ENCODE assay signal across 8 cellular contexts in the genomic region with DNA sequence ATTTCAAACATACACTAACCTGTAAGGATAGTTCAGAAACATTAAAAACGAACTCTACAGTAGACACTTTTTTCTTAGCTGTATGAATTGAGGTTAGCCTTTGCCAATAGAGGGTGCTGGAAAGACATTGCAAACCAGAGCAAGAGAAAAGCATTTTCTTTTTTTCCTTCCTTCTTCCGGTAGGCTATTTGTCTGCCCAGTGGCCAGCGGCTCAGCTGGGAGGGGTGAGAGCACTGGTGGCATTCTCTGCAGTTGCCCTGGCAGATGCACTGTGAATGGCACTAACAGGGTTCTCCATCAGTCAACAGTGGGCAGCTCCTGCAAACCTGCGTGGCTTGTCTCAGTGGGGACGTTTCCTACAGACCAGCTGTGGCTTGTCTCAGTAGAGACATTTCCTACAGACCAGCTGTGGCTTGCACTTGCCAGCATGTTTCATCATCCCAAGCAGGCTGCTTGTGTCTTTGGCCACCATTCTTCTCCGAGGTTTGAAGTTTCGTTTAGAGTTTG.
DNase-seq lines count a peak whose midpoint lies in the region; ATAC-seq and TF ChIP-seq lines count a peak whose summit lies in the region.

No MANE protein-coding gene starts in this region.

- no TSS peak for BruUV-seq in Panc1 (replicated peaks; lab: Mats Ljungman, UMichigan)

- no peak overlapping the region for H3K4ac ChIP-seq in neuronal stem cell (ENCODE audit: low read length)

- no peak overlapping the region for H3K4me2 ChIP-seq in neuronal stem cell (ENCODE audit: insufficient read depth, low read length, poor library complexity, severe bottlenecking)

- H3K27ac ChIP-seq in Panc1 (ENCODE audit: low read length) (peak overlapping the region; percentile 97), esophagus muscularis mucosa (replicated peaks in 1 of 4) (peak overlapping the region in 1 of 4 donors; percentile 24), neuronal stem cell (replicated peaks; ENCODE audit: low read length) (no peak overlapping the region)
- no peak overlapping the region for H3K27ac ChIP-seq in effector memory CD4-positive, alpha-beta T cell (ENCODE audit: insufficient read depth, low read length, poor library complexity, severe bottlenecking)

- H3K79me1 ChIP-seq in neuronal stem cell (ENCODE audit: low read depth, low read length), result no peaks in the 10 kb centered on the region

- H4K8ac ChIP-seq in neuronal stem cell (ENCODE audit: low read depth, low read length), result no peak overlapping the region

- CTCF ChIA-PET in Panc1 (lab: Charles Lee), result interaction anchor here (0.6 kb wide), 2 partner anchors 398 to 830 kb away, joined by 7 to 8 read pairs; no protein-coding TSS in a partner anchor

- no peak overlapping the region for H2AK5ac ChIP-seq in neuronal stem cell (ENCODE audit: low read depth, low read length)

- in situ Hi-C loops in Panc1 (cut with HindIII; ENCODE audit: low pct_unique_long_range_greater_than_20kb, low sequenced_read_pairs), result no loop called here

- no peak overlapping the region for H3K9ac ChIP-seq in neuronal stem cell (ENCODE audit: low read depth, low read length, poor library complexity)

- 15% methylated on average over 6 of the region's 7 CpGs for WGBS in esophagus muscularis mucosa
- WGBS in neuronal stem cell (ENCODE audit: extremely low coverage in 2 of 2, insufficient read length in 2 of 2, insufficient replicate concordance in 1 of 2), 2 donors, result no CpG with 5 or more reads among the region's 7 CpGs

- no peak overlapping the region for H3K23ac ChIP-seq in neuronal stem cell (ENCODE audit: low read depth, low read length, poor library complexity)

- ATAC-seq in GM19025 (IDR thresholded peaks at IDR 0.05; ENCODE audit: low read depth, unreplicated experiment) (peak; percentile 79), HG03432 (IDR thresholded peaks at IDR 0.05; ENCODE audit: unreplicated experiment) (peak; percentile 82), Panc1 (peak; percentile 100)
- ATAC-seq in activated CD4-positive, CD25-positive, alpha-beta regulatory T cell treated with anti-CD3 and anti-CD28 coated beads, Interleukin-2, amount 50 U/mL, for 24 hours, result no peak

- H2AFZ ChIP-seq in neuronal stem cell (ENCODE audit: low read length), result peak overlapping the region; percentile 76

- H3K9me3 ChIP-seq in Panc1 (ENCODE audit: control insufficient read depth, insufficient read depth, low read depth, low read length), result no peaks in the 10 kb centered on the region
- H3K9me3 ChIP-seq in esophagus muscularis mucosa, result no peaks in the 10 kb centered on the region
- H3K9me3 ChIP-seq in neuronal stem cell (replicated peaks in 1 of 2; ENCODE audit: control insufficient read depth in 2 of 2, insufficient read depth in 1 of 2, low read depth in 1 of 2, low read length in 2 of 2), result no peaks in the 10 kb centered on the region
- no peaks in the 10 kb centered on the region for H3K9me3 ChIP-seq in effector memory CD4-positive, alpha-beta T cell (ENCODE audit: control insufficient read depth, low read length)

- H3K27me3 ChIP-seq in Panc1 (ENCODE audit: control insufficient read depth, insufficient read depth, low read length) (no peaks in the 10 kb centered on the region), esophagus muscularis mucosa (no peaks in the 10 kb centered on the region), neuronal stem cell (ENCODE audit: control insufficient read depth in 3 of 3, insufficient read depth in 3 of 3, low read depth in 1 of 3, low read length in 3 of 3) (no peaks in the 10 kb centered on the region)
- H3K27me3 ChIP-seq in effector memory CD4-positive, alpha-beta T cell (replicated peaks; ENCODE audit: control insufficient read depth, insufficient read depth, low read length, poor library complexity, severe bottlenecking), result no peaks in the 10 kb centered on the region

- H3K4me3 ChIP-seq in Panc1 (ENCODE audit: low read depth in 2 of 2, low read length in 2 of 2) (peak overlapping the region; percentile 47 to 67), esophagus muscularis mucosa (peak overlapping the region; percentile 30 to 42 (median 32)), neuronal stem cell (ENCODE audit: low read length in 2 of 2) (no peak overlapping the region)
- no peak overlapping the region for H3K4me3 ChIP-seq in effector memory CD4-positive, alpha-beta T cell (ENCODE audit: insufficient read depth, low read depth, low read length, poor library complexity, severe bottlenecking)

- H3K36me3 ChIP-seq in Panc1 (ENCODE audit: control insufficient read depth, insufficient read depth, low read length) (no peaks in the 10 kb centered on the region), esophagus muscularis mucosa (no peaks in the 10 kb centered on the region), neuronal stem cell (replicated peaks in 1 of 2; ENCODE audit: control insufficient read depth in 2 of 2, insufficient read depth in 2 of 2, low read length in 2 of 2) (no peaks in the 10 kb centered on the region)
- no peaks in the 10 kb centered on the region for H3K36me3 ChIP-seq in effector memory CD4-positive, alpha-beta T cell (ENCODE audit: control insufficient read depth, insufficient read depth, low read length)

- H3K18ac ChIP-seq in neuronal stem cell (ENCODE audit: low read length), result no peak overlapping the region

- H2BK120ac ChIP-seq in neuronal stem cell (ENCODE audit: low read depth, low read length), result no peak overlapping the region

- H3K4me1 ChIP-seq in Panc1 (ENCODE audit: control insufficient read depth, insufficient read depth, low read length) (no peaks in the 10 kb centered on the region; the same call in 1 of the 2 replicates), esophagus muscularis mucosa (no peaks in the 10 kb centered on the region), neuronal stem cell (ENCODE audit: control insufficient read depth in 2 of 2, insufficient read depth in 1 of 2, low read depth in 1 of 2, low read length in 2 of 2) (no peaks in the 10 kb centered on the region)
- no peaks in the 10 kb centered on the region for H3K4me1 ChIP-seq in effector memory CD4-positive, alpha-beta T cell (ENCODE audit: control insufficient read depth, insufficient read depth, low read length, poor library complexity, severe bottlenecking)

- POLR2A ChIA-PET in Panc1 (lab: Charles Lee), result no interaction called here

- no peak for TF ChIP-seq EP300 in esophagus muscularis mucosa (IDR thresholded peaks at IDR 0.05)

- no peak overlapping the region for H2BK15ac ChIP-seq in neuronal stem cell (ENCODE audit: low read length)

- no peak overlapping the region for H3K14ac ChIP-seq in neuronal stem cell (ENCODE audit: low read length)

- no peak overlapping the region for H2BK5ac ChIP-seq in neuronal stem cell (ENCODE audit: low read length)

- DNase-seq in Panc1 (ENCODE audit: low read depth, low spot score), result peak; percentile 89
- DNase-seq in esophagus muscularis mucosa (ENCODE audit: extremely low spot score), result no peak
- no peak for DNase-seq in neuronal stem cell (ENCODE audit: low spot score)
- DNase-seq in stimulated activated CD4-positive, alpha-beta T cell treated with anti-CD3 and anti-CD28 coated beads, Interleukin-4, amount 100 ng/mL, for 24 hours, result no peak
- DNase-seq in effector memory CD4-positive, alpha-beta T cell, result no peak

- intact Hi-C loops in Panc1 (cut with micrococcal nuclease; ENCODE audit: unreplicated experiment), result loop anchor here (10.0 kb wide), 1 partner anchor 182 kb away; no protein-coding TSS in a partner anchor
- intact Hi-C loops in esophagus muscularis mucosa (cut with DNase I), result no loop called here

- TF ChIP-seq POLR2A in esophagus muscularis mucosa (IDR thresholded peaks at IDR 0.05; ENCODE audit: low read depth), result no peak

- no peak overlapping the region for H2BK12ac ChIP-seq in neuronal stem cell (ENCODE audit: low read length)

- TF ChIP-seq CTCF in Panc1 (IDR thresholded peaks at IDR 0.05) (peak; percentile 80), esophagus muscularis mucosa (IDR thresholded peaks at IDR 0.05) (no peak)

- H4K91ac ChIP-seq in neuronal stem cell (ENCODE audit: low read depth, low read length, poor library complexity), result no peak overlapping the region

Comparison
In these comparisons a context has a peak if more than half of its experiments do, and no peak if none do; other contexts are left out.
1. ATAC-seq: peak in GM19025 (single experiment), HG03432 (single experiment) and Panc1 (single experiment); none in activated CD4-positive, CD25-positive, alpha-beta regulatory T cell treated with anti-CD3 and anti-CD28 coated beads, Interleukin-2, amount 50 U/mL, for 24 hours (0 of 2).
2. H3K4me3 ChIP-seq: peak in Panc1 (2 of 2) and esophagus muscularis mucosa (4 of 4); none in neuronal stem cell (0 of 2) and effector memory CD4-positive, alpha-beta T cell (single experiment).